ENCODE assay signal across 11 cellular contexts in the genomic region with DNA sequence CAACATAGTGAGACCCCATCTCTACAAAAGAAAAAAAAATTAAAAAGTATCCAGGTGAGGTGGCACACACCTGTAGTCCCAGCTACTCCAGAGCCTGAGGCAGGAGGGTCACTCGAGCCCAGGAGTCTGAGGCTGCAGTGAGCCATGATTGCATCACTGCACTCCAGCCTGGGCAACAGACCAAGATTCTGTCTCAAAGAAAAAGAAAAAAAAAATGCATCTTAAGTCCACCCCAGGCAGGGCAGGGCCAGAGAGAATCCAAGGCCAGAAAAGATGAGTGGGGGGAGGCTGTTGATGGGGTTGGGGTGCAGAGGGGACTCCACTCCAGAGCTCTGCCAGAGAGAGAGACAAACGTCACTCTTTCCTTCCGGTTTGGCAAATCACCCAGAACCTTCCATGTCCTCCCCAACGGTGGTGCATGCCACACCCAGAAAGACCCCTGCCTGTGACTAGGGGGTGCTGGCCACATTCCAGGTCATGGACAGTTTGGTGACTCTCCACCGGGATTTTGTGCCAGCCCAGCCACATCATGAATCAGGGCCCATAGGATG. TPM values are rescaled to one million over a fixed set of nuclear protein-coding genes. Genes with fewer than 3 reads are reported as not detected.
A peak's percentile ranks its signal among the peaks of the same experiment; 100 is the strongest.
DNase-seq lines count a peak whose midpoint lies in the region; ATAC-seq lines count a peak whose summit lies in the region.
"Had no signal": no experiment of that assay in that cellular context is flagged by ENCODE, and none has a peak within 500 bp of the region (broad histone marks: within the 10 kb centered on the region; RNA-seq: fewer than 3 reads in every experiment).

No MANE protein-coding gene starts in this region.

- DNase-seq in GOT3 (lab: John Stamatoyannopoulos, UW) (peak; percentile 9), RPMI7951 (ENCODE audit: low read depth) (peak; percentile 25), fibroblast of peridontal ligament (ENCODE audit: extremely low read depth) (peak; percentile 67), sciatic nerve (ENCODE audit: low spot score) (no peak), DMS153 (lab: John Stamatoyannopoulos, UW) (no peak), Ammon's horn (ENCODE audit: low spot score) (no peak), Kasumi-1 (lab: John Stamatoyannopoulos, UW) (no peak), NCI-H2081 (lab: John Stamatoyannopoulos, UW) (no peak)
- DNase-seq: activated CD4-positive, alpha-beta T cell treated with anti-CD3 and anti-CD28 coated beads, Interleukin-2, amount 10 ng/mL, durations not matched to agents 24 days and 14 days; immature natural killer cell had no signal

- intact Hi-C loops in sciatic nerve (cut with DNase I) = no loop called here

- peak; percentile 46 for ATAC-seq in sciatic nerve

RNA-seq across cellular contexts. Expression of a gene that starts 0.4 kb away (rescaled TPM):
- total RNA-seq in RPMI7951 (2014; rRNA removed; shearing (Covaris generic)) = not detected in 2 replicates
- total RNA-seq in sciatic nerve = not detected
- total RNA-seq: activated CD4-positive, alpha-beta T cell treated with anti-CD3 and anti-CD28 coated beads, Interleukin-2, amount 10 ng/mL, durations not matched to agents 24 days and 14 days had no signal

RNA-seq across cellular contexts. Expression of a gene that starts 11.3 kb away (rescaled TPM):
- total RNA-seq in RPMI7951 (2014; rRNA removed; shearing (Covaris generic)) = not detected in 2 replicates
- total RNA-seq in sciatic nerve = not detected
- total RNA-seq: activated CD4-positive, alpha-beta T cell treated with anti-CD3 and anti-CD28 coated beads, Interleukin-2, amount 10 ng/mL, durations not matched to agents 24 days and 14 days; temporal lobe had no signal

RNA-seq across cellular contexts. Expression of a gene that starts 19.5 kb away (rescaled TPM):
- not detected in 2 replicates for total RNA-seq in RPMI7951 (2014; rRNA removed; shearing (Covaris generic))
- 0.18 TPM for total RNA-seq in sciatic nerve
- total RNA-seq: activated CD4-positive, alpha-beta T cell treated with anti-CD3 and anti-CD28 coated beads, Interleukin-2, amount 10 ng/mL, durations not matched to agents 24 days and 14 days; temporal lobe had no signal

RNA-seq across cellular contexts. Expression of a gene that starts 46.0 kb away (rescaled TPM):
- total RNA-seq in RPMI7951 (2014; rRNA removed; shearing (Covaris generic)) = not detected in 2 replicates
- total RNA-seq in sciatic nerve = not detected

RNA-seq across cellular contexts. Expression of a gene that starts 52.8 kb away (rescaled TPM):
- 470 and 521 TPM in 2 replicates for total RNA-seq in RPMI7951 (2014; rRNA removed; shearing (Covaris generic))
- 134 TPM for total RNA-seq in sciatic nerve

Comparison
In these comparisons a context has a peak if more than half of its experiments do, and no peak if none do; other contexts are left out.
1. DNase-seq: peak in GOT3 (single experiment), RPMI7951 (single experiment) and fibroblast of peridontal ligament (single experiment); none in sciatic nerve (single experiment), DMS153 (single experiment), Ammon's horn (single experiment), Kasumi-1 (0 of 2) and NCI-H2081 (0 of 2).